8 cellular contexts compared by ENCODE assay signal in the genomic region with DNA sequence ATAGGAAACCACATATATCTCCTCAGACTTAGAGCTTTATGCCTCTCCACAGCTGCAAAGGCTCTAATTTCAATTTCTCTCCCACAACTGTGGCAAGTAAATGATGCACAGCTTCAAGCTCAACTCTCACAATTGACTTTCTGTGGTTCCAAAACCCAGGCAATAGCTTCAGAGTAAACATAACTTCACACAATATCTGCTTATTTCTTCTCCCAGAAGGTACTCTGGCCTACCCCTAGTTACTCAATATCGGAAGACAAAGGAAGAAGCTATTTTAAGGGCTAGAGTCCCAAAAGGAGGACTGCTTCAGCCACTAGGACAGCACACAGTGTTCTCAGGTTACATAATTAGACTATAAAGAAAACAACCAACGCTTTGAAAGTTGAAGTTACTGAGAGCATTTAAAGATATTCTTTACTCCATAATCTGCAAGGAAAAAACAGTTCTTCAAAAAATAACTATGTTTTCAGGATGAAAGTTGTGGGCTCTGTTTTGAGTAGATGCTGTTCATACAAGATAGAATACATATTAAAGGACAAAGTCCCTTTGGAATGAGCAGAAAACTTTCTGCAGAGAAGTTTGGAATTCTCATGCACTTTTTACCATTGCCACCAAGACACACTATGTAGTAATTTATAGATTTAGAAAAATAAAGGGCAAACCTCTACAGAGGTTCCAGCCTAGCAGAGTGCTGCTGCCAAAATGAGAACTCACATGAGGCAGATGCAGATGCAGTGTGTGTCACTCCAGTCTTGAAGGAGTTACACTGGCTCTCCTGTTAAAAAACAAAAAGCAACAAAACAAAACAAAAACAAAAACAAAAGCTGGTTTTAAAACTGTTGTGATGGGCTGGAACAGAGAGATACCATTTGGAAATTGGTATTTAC.
DNase-seq lines count a peak whose midpoint lies in the region; ATAC-seq and TF ChIP-seq lines count a peak whose summit lies in the region.

No MANE protein-coding gene starts in this region.

- H3K27ac ChIP-seq in cingulate gyrus (ENCODE audit: low read depth, low read length): peak overlapping the region; percentile 94

- ATAC-seq in GM19455 (IDR thresholded peaks at IDR 0.05; ENCODE audit: unreplicated experiment) (peak; percentile 69), HG03432 (IDR thresholded peaks at IDR 0.05; ENCODE audit: unreplicated experiment) (peak; percentile 70), omental fat pad (ENCODE audit: low FRiP score) (no peak)

- DNase-seq in AG20443 (ENCODE audit: low spot score) (peak; percentile 40), pons (ENCODE audit: low spot score) (peak; percentile 79), omental fat pad (ENCODE audit: low spot score) (no peak), AG08396 (ENCODE audit: low spot score) (no peak)
- no peak for DNase-seq in activated T-cell treated with anti-CD3 and anti-CD28 coated beads, Interleukin-2, amount 50 U/mL, for 1 hour

- TF ChIP-seq CTCF in omental fat pad (IDR thresholded peaks at IDR 0.05): no peak

Comparison
In these comparisons a context has a peak if more than half of its experiments do, and no peak if none do; other contexts are left out.
1. DNase-seq: peak in AG20443 (single experiment) and pons (single experiment); none in omental fat pad (single experiment), activated T-cell treated with anti-CD3 and anti-CD28 coated beads, Interleukin-2, amount 50 U/mL, for 1 hour (single experiment) and AG08396 (single experiment).